13 cellular contexts compared by ENCODE assay signal in the genomic region with DNA sequence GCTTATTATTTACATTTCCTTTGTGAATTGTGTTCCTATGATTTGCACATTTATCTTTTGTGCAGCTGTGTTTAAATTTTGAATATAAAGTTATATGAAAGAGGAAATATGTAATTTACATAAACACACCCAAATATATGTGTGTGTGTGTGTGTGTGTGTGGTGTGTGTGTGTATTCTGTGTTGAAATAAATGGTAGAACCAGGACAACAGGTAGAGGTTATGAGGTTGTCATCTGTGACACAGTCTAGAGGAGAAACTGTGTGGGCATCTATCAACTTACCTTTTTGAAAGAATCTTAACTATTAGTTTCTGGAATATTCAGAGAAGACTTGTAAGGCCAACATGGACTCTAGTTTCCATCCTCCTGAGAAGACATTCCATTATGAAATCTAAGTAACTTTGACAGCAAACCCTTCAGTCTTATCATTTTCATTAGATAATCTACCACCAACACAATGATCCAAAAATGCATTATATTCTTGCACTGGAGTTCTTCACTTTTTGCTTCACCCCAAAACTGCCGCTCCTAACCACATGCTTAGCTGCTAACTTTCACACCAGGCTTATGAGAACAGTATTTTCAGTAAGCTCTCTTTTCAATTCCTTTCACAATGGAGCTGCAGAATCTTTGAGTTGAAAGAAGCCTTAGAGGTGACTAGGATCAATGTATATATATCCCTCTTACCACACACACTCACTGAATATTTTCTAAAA. TPM values are rescaled to one million over a fixed set of nuclear protein-coding genes. Genes with fewer than 3 reads are reported as not detected.
DNase-seq lines count a peak whose midpoint lies in the region; ATAC-seq, FAIRE-seq and TF ChIP-seq lines count a peak whose summit lies in the region.
"Had no signal": no experiment of that assay in that cellular context is flagged by ENCODE, and none has a peak within 500 bp of the region (broad histone marks: within the 10 kb centered on the region; RNA-seq: fewer than 3 reads in every experiment).

No MANE protein-coding gene starts in this region.

- FAIRE-seq in GM12891 (lab: Jason Lieb, UNC) = peak; percentile 78

- TF ChIP-seq POLR2A in GM12891 (IDR thresholded peaks at IDR 0.05; ENCODE audit: low read depth, low read length) = no peak

- peaks cover 6% of the 10 kb centered on the region for H3K36me3 Mint-ChIP-seq in activated naive CD8-positive, alpha-beta T cell

- peak overlapping the region; percentile 72 for H3K4me3 Mint-ChIP-seq in activated naive CD8-positive, alpha-beta T cell
- H3K4me3 Mint-ChIP-seq: HFFc6 had no signal

- POLR2A ChIA-PET in RWPE1 (lab: Yijun Ruan, JAX; ENCODE audit: low non-redundant PET) = no interaction called here

- no peak overlapping the region for H3K27ac ChIP-seq in RWPE1

- H3K27me3 Mint-ChIP-seq in activated naive CD8-positive, alpha-beta T cell = no peaks in the 10 kb centered on the region

- ATAC-seq in GM21360 (IDR thresholded peaks at IDR 0.05; ENCODE audit: unreplicated experiment) = peak; percentile 27
- peak; percentile 53 for ATAC-seq in HG03175 (IDR thresholded peaks at IDR 0.05; ENCODE audit: unreplicated experiment)
- no peak for ATAC-seq in HG02970 (IDR thresholded peaks at IDR 0.05; ENCODE audit: low FRiP score, unreplicated experiment)

- peaks cover 77% of the 10 kb centered on the region for H3K4me1 Mint-ChIP-seq in activated naive CD8-positive, alpha-beta T cell (ENCODE audit: low read depth)

- peak overlapping the region; percentile 92 for H3K27ac Mint-ChIP-seq in activated naive CD8-positive, alpha-beta T cell
- H3K27ac Mint-ChIP-seq: HFFc6 had no signal

- CTCF ChIA-PET in RWPE1 (lab: Yijun Ruan, JAX) = interaction anchor here (0.6 kb wide), 1 partner anchor 39 kb away, joined by 3 read pairs; no protein-coding TSS in a partner anchor

- no peaks in the 10 kb centered on the region for H3K9me3 Mint-ChIP-seq in activated naive CD8-positive, alpha-beta T cell (ENCODE audit: low read depth)
- H3K9me3 Mint-ChIP-seq: HFFc6 had no signal

- no peak for DNase-seq in GM12891 (ENCODE audit: insufficient read length, low spot score)
- no peak for DNase-seq in iPS-NIHi11 (ENCODE audit: low spot score)
- no peak for DNase-seq in effector CD4-positive, alpha-beta T cell
- DNase-seq in RWPE1 (ENCODE audit: low spot score) = no peak
- DNase-seq: amniotic stem cell; DMS79 treated with DMSO at 0.1 percent for 48 hours; HFFc6; NCI-H2107; stimulated activated CD4-positive, alpha-beta T cell treated with anti-CD3 and anti-CD28 coated beads, Interleukin-2, amount 100 ng/mL, for 24 hours had no signal

- no peak for TF ChIP-seq CTCF in RWPE1 (conservative IDR thresholded peaks at IDR 0.05; ENCODE audit: low read depth)

TF ChIP-seq in GM12891, 5 proteins besides CTCF, POLR2A, EP300 and RAD21:
- TF ChIP-seq PAX5 (IDR thresholded peaks at IDR 0.05; ENCODE audit: insufficient read depth, low read length, severe bottlenecking) (no peak), POU2F2 (IDR thresholded peaks at IDR 0.05; ENCODE audit: low read depth, low read length) (no peak), POLR2AphosphoS5 (IDR thresholded peaks at IDR 0.05; ENCODE audit: low read depth, low read length) (no peak), SPI1 (IDR thresholded peaks at IDR 0.05; ENCODE audit: low read depth, low read length) (no peak), TAF1 (IDR thresholded peaks at IDR 0.05; ENCODE audit: low read depth, low read length) (no peak)

RNA-seq across cellular contexts. Expression of a gene that starts 21.7 kb away (rescaled TPM):
- polyA plus RNA-seq in GM12891 (2012; ENCODE audit: low read depth, missing spikeins) = 55.1 TPM
